Comparison of ENCODE assay signal across 19 cellular contexts in genomic region chr3:150077581-150078247, GRCh38.
DNase-seq lines count a peak whose midpoint lies in the region; FAIRE-seq and TF ChIP-seq lines count a peak whose summit lies in the region.
"Had no signal": no experiment of that assay in that cellular context is flagged by ENCODE, and none has a peak within 500 bp of the region (broad histone marks: within the 10 kb centered on the region; RNA-seq: fewer than 3 reads in every experiment).

No MANE protein-coding gene starts in this region.

- peaks cover 47% of the 10 kb centered on the region for H3K4me1 ChIP-seq in mammary epithelial cell (ENCODE audit: insufficient read depth, low read length)
- H3K4me1 ChIP-seq: testis had no signal

- CTCF ChIA-PET in MCF 10A (lab: Yijun Ruan, JAX) = no interaction called here
- CTCF ChIA-PET in mammary epithelial cell (lab: Charles Lee; ENCODE audit: low non-redundant PET) = no interaction called here

- no peak for TF ChIP-seq CTCF in MCF 10A (IDR thresholded peaks at IDR 0.05; ENCODE audit: unreplicated experiment)
- TF ChIP-seq CTCF in mammary epithelial cell (conservative IDR thresholded peaks at IDR 0.05 in 1 of 2, IDR thresholded peaks at IDR 0.05 in 1 of 2; ENCODE audit: extremely low read depth in 1 of 2, insufficient read depth in 1 of 2, low read depth in 1 of 2, low read length in 2 of 2) = no peak
- TF ChIP-seq CTCF in bronchial epithelial cell (IDR thresholded peaks at IDR 0.05; ENCODE audit: insufficient read depth, low read length, severe bottlenecking) = no peak
- no peak for TF ChIP-seq CTCF in nephron (IDR thresholded peaks at IDR 0.05; ENCODE audit: unreplicated experiment in 3 of 3)

- no peak overlapping the region for H3K4me3 Mint-ChIP-seq in MCF 10A (ENCODE audit: unreplicated experiment)
- no peak overlapping the region for H3K4me3 Mint-ChIP-seq in nephron
- no peak overlapping the region for H3K4me3 Mint-ChIP-seq in T-helper 2 cell treated with Interferon-gamma antibody and Interleukin-4, amounts not matched to agents 5 μg/mL and 100 μg/mL, for 36 hours

- H3K9me3 Mint-ChIP-seq in MCF 10A (ENCODE audit: unreplicated experiment) = no peaks in the 10 kb centered on the region
- H3K9me3 Mint-ChIP-seq in nephron = peaks cover 3% of the 10 kb centered on the region
- peaks cover 12% of the 10 kb centered on the region for H3K9me3 Mint-ChIP-seq in T-helper 2 cell treated with Interferon-gamma antibody and Interleukin-4, amounts not matched to agents 5 μg/mL and 100 μg/mL, for 36 hours

- no peaks in the 10 kb centered on the region for H4K20me1 ChIP-seq in mammary epithelial cell (ENCODE audit: insufficient read depth, low read length)

- H3K36me3 ChIP-seq in mammary epithelial cell (ENCODE audit: insufficient read depth, low read length) (no peaks in the 10 kb centered on the region), bronchial epithelial cell (ENCODE audit: control insufficient read depth, insufficient read depth, low read length) (peaks cover 1% of the 10 kb centered on the region)
- H3K36me3 ChIP-seq: esophagus muscularis mucosa had no signal

- intact Hi-C loops in MCF 10A (cut with micrococcal nuclease) (no loop called here), mammary epithelial cell (cut with micrococcal nuclease) (no loop called here)

- dilution Hi-C loops in mammary epithelial cell (cut with HindIII; ENCODE audit: low sequenced_read_pairs) = no loop called here

- no peaks in the 10 kb centered on the region for H3K27me3 ChIP-seq in mammary epithelial cell (ENCODE audit: insufficient read depth, low read length)
- H3K27me3 ChIP-seq in bronchial epithelial cell (ENCODE audit: control insufficient read depth, insufficient read depth, low read length) = no peaks in the 10 kb centered on the region
- H3K27me3 ChIP-seq: esophagus muscularis mucosa, testis had no signal

- no peak overlapping the region for H2AFZ ChIP-seq in mammary epithelial cell (ENCODE audit: low read depth, low read length)

- H3K27me3 Mint-ChIP-seq in MCF 10A (ENCODE audit: insufficient read depth, unreplicated experiment) (no peaks in the 10 kb centered on the region), nephron (ENCODE audit: low read depth) (no peaks in the 10 kb centered on the region)
- H3K27me3 Mint-ChIP-seq in T-helper 2 cell treated with Interferon-gamma antibody and Interleukin-4, amounts not matched to agents 5 μg/mL and 100 μg/mL, for 36 hours (ENCODE audit: low read depth) = no peaks in the 10 kb centered on the region

- H3K4me1 Mint-ChIP-seq in MCF 10A (ENCODE audit: insufficient read depth, unreplicated experiment) (peaks cover 21% of the 10 kb centered on the region), nephron (peaks cover 79% of the 10 kb centered on the region)
- no peaks in the 10 kb centered on the region for H3K4me1 Mint-ChIP-seq in T-helper 2 cell treated with Interferon-gamma antibody and Interleukin-4, amounts not matched to agents 5 μg/mL and 100 μg/mL, for 36 hours (ENCODE audit: low read depth)

- H3K4me3 ChIP-seq in mammary epithelial cell (replicated peaks in 1 of 3; ENCODE audit: insufficient read depth in 1 of 3, low read depth in 2 of 3, low read length in 3 of 3) = no peak overlapping the region
- no peak overlapping the region for H3K4me3 ChIP-seq in bronchial epithelial cell (ENCODE audit: low read depth, low read length)
- H3K4me3 ChIP-seq: esophagus muscularis mucosa, testis had no signal

- H3K36me3 Mint-ChIP-seq in MCF 10A (ENCODE audit: insufficient read depth, unreplicated experiment) = peaks cover 6% of the 10 kb centered on the region
- H3K36me3 Mint-ChIP-seq in nephron (ENCODE audit: low read depth) = no peaks in the 10 kb centered on the region
- H3K36me3 Mint-ChIP-seq in T-helper 2 cell treated with Interferon-gamma antibody and Interleukin-4, amounts not matched to agents 5 μg/mL and 100 μg/mL, for 36 hours (ENCODE audit: low read depth) = no peaks in the 10 kb centered on the region

- DNase-seq in MCF 10A (ENCODE audit: unreplicated experiment) = peak; percentile 13
- DNase-seq in mammary epithelial cell = no peak
- peak; percentile 50 for DNase-seq in NCI-H1105 treated with DMSO at 0.1 percent for 48 hours (lab: John Stamatoyannopoulos, UW)
- peak; percentile 44 for DNase-seq in bronchial epithelial cell (ENCODE audit: low read depth)
- DNase-seq in NAMALWA (ENCODE audit: low spot score) = no peak
- DNase-seq in T-helper 2 cell treated with Interferon-gamma antibody and Interleukin-4, amounts not matched to agents 5 μg/mL and 100 μg/mL, for 36 hours (ENCODE audit: low spot score) = no peak
- no peak for DNase-seq in SW 1271 (lab: John Stamatoyannopoulos, UW)
- DNase-seq: activated effector memory CD4-positive, alpha-beta T cell treated with Interleukin-2 at 50 U/mL for 16 hours; caudate nucleus; DMS 273 treated with DMSO at 0.1 percent for 48 hours; glutamatergic neuron; left ventricle myocardium superior; MV-4-11; NCI-H2029 treated with DMSO at 0.1 percent for 48 hours; NCI-H526 treated with DMSO at 0.1 percent for 48 hours; OCI-M1; testis had no signal

- in situ Hi-C loops in mammary epithelial cell (cut with MboI; ENCODE audit: low sequenced_read_pairs in 2 of 2) = no loop called here

- POLR2A ChIA-PET in MCF 10A (lab: Yijun Ruan, JAX) = interaction anchor here (1.0 kb wide), 1 partner anchor 15 kb away, joined by 3 read pairs; no protein-coding TSS in a partner anchor

- BruUV-seq in MCF 10A (replicated peaks; lab: Mats Ljungman, UMichigan) = no TSS peak
- no TSS peak for BruUV-seq in mammary epithelial cell (replicated peaks; lab: Mats Ljungman, UMichigan)

- peaks cover 3% of the 10 kb centered on the region for H3K9me3 ChIP-seq in mammary epithelial cell (replicated peaks; ENCODE audit: insufficient read depth, low read length)
- H3K9me3 ChIP-seq: testis had no signal

- H3K79me2 ChIP-seq in mammary epithelial cell (ENCODE audit: insufficient read depth, low read length) = no peaks in the 10 kb centered on the region

- WGBS in mammary epithelial cell (ENCODE audit: low coverage, missing lambda C conversion rate) = 49% methylated on average over 4 of the region's 4 CpGs

- no peak overlapping the region for H3K27ac ChIP-seq in mammary epithelial cell (ENCODE audit: insufficient read depth, low read depth, low read length)
- H3K27ac ChIP-seq: esophagus muscularis mucosa, testis had no signal

- H3K27ac Mint-ChIP-seq in MCF 10A (ENCODE audit: low read depth, unreplicated experiment) = no peak overlapping the region
- H3K27ac Mint-ChIP-seq in nephron = peak overlapping the region; percentile 73 to 94 (median 75)
- H3K27ac Mint-ChIP-seq in T-helper 2 cell treated with Interferon-gamma antibody and Interleukin-4, amounts not matched to agents 5 μg/mL and 100 μg/mL, for 36 hours = no peak overlapping the region

- H3K4me2 ChIP-seq in mammary epithelial cell (ENCODE audit: insufficient read depth, low read depth, low read length) = no peak overlapping the region

- no peak for FAIRE-seq in bronchial epithelial cell (lab: Jason Lieb, UNC)

- no peak overlapping the region for H3K9ac ChIP-seq in mammary epithelial cell (ENCODE audit: insufficient read depth, low read length)

Comparison
In these comparisons a context has a peak if more than half of its experiments do, and no peak if none do; other contexts are left out.
1. DNase-seq: peak in MCF 10A (single experiment), NCI-H1105 treated with DMSO at 0.1 percent for 48 hours (single experiment) and bronchial epithelial cell (single experiment); none in mammary epithelial cell (single experiment), NAMALWA (single experiment), T-helper 2 cell treated with Interferon-gamma antibody and Interleukin-4, amounts not matched to agents 5 μg/mL and 100 μg/mL, for 36 hours (single experiment) and SW 1271 (0 of 2).
2. H3K27ac Mint-ChIP-seq: peak in nephron (3 of 3); none in MCF 10A (single experiment) and T-helper 2 cell treated with Interferon-gamma antibody and Interleukin-4, amounts not matched to agents 5 μg/mL and 100 μg/mL, for 36 hours (single experiment).